In genomic region chr6:158031191-158031444, GRCh38 we compare ENCODE assay signal across 12 cellular contexts. TPM values are rescaled to one million over a fixed set of nuclear protein-coding genes. Genes with fewer than 3 reads are reported as not detected.
DNase-seq lines count a peak whose midpoint lies in the region; ATAC-seq, FAIRE-seq and TF ChIP-seq lines count a peak whose summit lies in the region.
"Had no signal": no experiment of that assay in that cellular context is flagged by ENCODE, and none has a peak within 500 bp of the region (broad histone marks: within the 10 kb centered on the region; RNA-seq: fewer than 3 reads in every experiment).

No MANE protein-coding gene starts in this region.

- no peaks in the 10 kb centered on the region for H3K23me2 ChIP-seq in H9 (ENCODE audit: insufficient read length, low read depth, low read length, poor library complexity, severe bottlenecking)

- H3K9me1 ChIP-seq in K562 (ENCODE audit: control insufficient read depth, insufficient read depth, low read length) = peaks cover 3% of the 10 kb centered on the region

- no peaks in the 10 kb centered on the region for H3K79me1 ChIP-seq in H9 (ENCODE audit: insufficient read depth, low read depth, low read length, poor library complexity, severe bottlenecking)

- H3K4me1 Mint-ChIP-seq in H9 (peaks cover 29 to 30% of the 10 kb centered on the region in 2 experiments), natural killer cell (peaks cover 57 to 58% of the 10 kb centered on the region in 2 donors)

- BruUV-seq in K562 (replicated peaks; lab: Mats Ljungman, UMichigan) = no TSS peak

- in situ Hi-C loops in K562 (cut with MboI) = no loop called here

- no peak overlapping the region for H3T11ph ChIP-seq in H9 (ENCODE audit: low read length)

- peaks cover 16% of the 10 kb centered on the region; the same call in 1 of the 2 replicates for H3K36me3 ChIP-seq in ACC112 (ENCODE audit: insufficient read depth, low read length)
- H3K36me3 ChIP-seq in K562 (ENCODE audit: control insufficient read depth, insufficient read depth, low read length) = peaks cover 22% of the 10 kb centered on the region; the same call in 1 of the 3 replicates

- H3K4me3 ChIP-seq in ACC112 (ENCODE audit: low read depth, low read length) (no peak overlapping the region), K562 (no peak overlapping the region)

- H4K20me1 ChIP-seq in H9 (ENCODE audit: control insufficient read depth, insufficient read depth, insufficient read length) = no peaks in the 10 kb centered on the region
- 0 out of 2 replicates have a peak, but pooled peaks cover 1% of the 10 kb centered on the region for H4K20me1 ChIP-seq in K562 (replicated peaks; ENCODE audit: control insufficient read depth, insufficient read depth, low read length)

- H3K14ac ChIP-seq in H9 (ENCODE audit: insufficient read depth, low read length) = no peak overlapping the region

- H3K4me3 Mint-ChIP-seq in H9 (no peak overlapping the region), natural killer cell (peak overlapping the region; percentile 90)

- H2BK12ac ChIP-seq in H9 (ENCODE audit: insufficient read length, low read depth, low read length) = no peak overlapping the region

- H3K27me3 Mint-ChIP-seq in H9 (ENCODE audit: low read depth) (no peaks in the 10 kb centered on the region), natural killer cell (ENCODE audit: low read depth in 2 of 2) (no peaks in the 10 kb centered on the region)

- H2BK20ac ChIP-seq in H9 (ENCODE audit: low read depth, low read length, poor library complexity, severe bottlenecking) = no peak overlapping the region

- H3K27ac Mint-ChIP-seq in H9 = peak overlapping the region; percentile 84 to 93 (median 84); a peak in 6 of 7 replicates
- H3K27ac Mint-ChIP-seq in natural killer cell = peak overlapping the region; percentile 95 to 96

- TF ChIP-seq CTCF in H9 (conservative IDR thresholded peaks at IDR 0.05) = no peak
- no peak for TF ChIP-seq CTCF in K562 (IDR thresholded peaks at IDR 0.05 in 2 of 3, conservative IDR thresholded peaks at IDR 0.05 in 1 of 3; ENCODE audit: insufficient read depth in 2 of 3, low read depth in 1 of 3, low read length in 3 of 3)
- TF ChIP-seq CTCF in natural killer cell (IDR thresholded peaks at IDR 0.05) = no peak

- no peak overlapping the region for H4K8ac ChIP-seq in H9 (replicated peaks; ENCODE audit: insufficient read length, low read depth, low read length)

- H3K23ac ChIP-seq in H9 (ENCODE audit: insufficient read length, low read depth, low read length) = no peak overlapping the region

- no peak for TF ChIP-seq RAD21 in K562 (CRISPR knock-in tag; conservative IDR thresholded peaks at IDR 0.05 in 1 of 2, IDR thresholded peaks at IDR 0.05 in 1 of 2)

- no peak overlapping the region for H2AFZ ChIP-seq in ACC112 (ENCODE audit: low read length, unreplicated experiment)
- no peak overlapping the region for H2AFZ ChIP-seq in H9 (ENCODE audit: low read length)
- H2AFZ ChIP-seq in K562 (ENCODE audit: low read depth, low read length) = peak overlapping the region; percentile 9; the same call in 1 of the 2 replicates

- H3K9me3 ChIP-seq in H9 (ENCODE audit: control insufficient read depth, low read depth, low read length) = no peaks in the 10 kb centered on the region
- H3K9me3 ChIP-seq in K562 (replicated peaks; ENCODE audit: control insufficient read depth, insufficient read depth, low read depth, low read length) = no peaks in the 10 kb centered on the region

- no peak for FAIRE-seq in K562 (lab: Jason Lieb, UNC)
- FAIRE-seq: frontal cortex had no signal

- H3K4me2 ChIP-seq in H9 (ENCODE audit: insufficient read depth, insufficient read length, low read length) = no peak overlapping the region
- H3K4me2 ChIP-seq in K562 (ENCODE audit: insufficient read depth, low read length) = peak overlapping the region; percentile 56; the same call in 1 of the 2 replicates

- no peaks in the 10 kb centered on the region for H3K27me3 ChIP-seq in ACC112 (ENCODE audit: insufficient read depth, low read length)
- no peaks in the 10 kb centered on the region for H3K27me3 ChIP-seq in H9 (ENCODE audit: insufficient read depth, low read length)
- no peaks in the 10 kb centered on the region for H3K27me3 ChIP-seq in K562 (ENCODE audit: control insufficient read depth in 2 of 2, insufficient read depth in 2 of 2, low read length in 2 of 2)

- ATAC-seq in K562 (no peak), natural killer cell (no peak)

- no peak overlapping the region for H2BK120ac ChIP-seq in H9 (ENCODE audit: low read depth, low read length, poor library complexity, severe bottlenecking)

- H4K91ac ChIP-seq in H9 (ENCODE audit: insufficient read length, low read depth, low read length) = no peak overlapping the region

- H3K27ac ChIP-seq in ACC112 (ENCODE audit: low read depth, low read length) = peak overlapping the region; percentile 96
- H3K27ac ChIP-seq in H9 (ENCODE audit: insufficient read length, low read depth, low read length) = no peak overlapping the region
- peak overlapping the region; percentile 49; the same call in 2 of the 3 replicates for H3K27ac ChIP-seq in K562 (ENCODE audit: extremely low read depth, low read depth, low read length)

- DNase-seq in H9 (no peak), K562 (ENCODE audit: extremely low read depth in 1 of 4, low spot score in 3 of 4) (no peak), natural killer cell (no peak), NCI-H2196 (lab: John Stamatoyannopoulos, UW; ENCODE audit: unreplicated experiment) (no peak), mucosa of gallbladder (ENCODE audit: low spot score) (no peak), amniotic stem cell (lab: John Stamatoyannopoulos, UW) (no peak), MV-4-11 (lab: John Stamatoyannopoulos, UW) (no peak)
- DNase-seq: DMS153, NCI-H510A treated with DMSO at 0.1 percent for 48 hours, T-helper 9 cell had no signal

- H3K9me3 Mint-ChIP-seq in H9 (peaks cover 0 to under 1% of the 10 kb centered on the region in 2 experiments; a peak in 1 of 5 replicates), natural killer cell (no peaks in the 10 kb centered on the region)

- CTCF ChIA-PET in K562 (lab: Yijun Ruan, JAX; ENCODE audit: low intra/inter-chr PET ratio) = no interaction called here

- no peak overlapping the region for H4K5ac ChIP-seq in H9 (ENCODE audit: insufficient read length, low read depth, low read length)

- POLR2A ChIA-PET in K562 (lab: Yijun Ruan, JAX) = interaction anchor here (0.7 to 2.8 kb wide), 7 partner anchors 10 to 67 kb away, joined by 3 to 19 read pairs (median 4); no protein-coding TSS in a partner anchor

- H2AK5ac ChIP-seq in H9 (ENCODE audit: insufficient read length, low read length) = no peak overlapping the region

- no peak overlapping the region for H3K9ac ChIP-seq in H9 (ENCODE audit: extremely low read depth, insufficient read length, low read length)
- peak overlapping the region; percentile 17 to 84; a peak in 3 of 4 replicates for H3K9ac ChIP-seq in K562 (ENCODE audit: insufficient read depth in 1 of 2, low read depth in 2 of 2, low read length in 2 of 2)

- H3K4ac ChIP-seq in H9 (ENCODE audit: low read depth, low read length) = no peak overlapping the region

- no peak overlapping the region for H2BK15ac ChIP-seq in H9 (ENCODE audit: low read depth, low read length)

- H3K36me3 Mint-ChIP-seq in H9 (ENCODE audit: insufficient read depth in 1 of 3, low read depth in 3 of 3) (peaks cover 3 to 20% (median 5%) of the 10 kb centered on the region in 3 experiments), natural killer cell (no peaks in the 10 kb centered on the region)

- H3K18ac ChIP-seq in H9 (ENCODE audit: insufficient read length, low read depth, low read length) = no peak overlapping the region

- no peak for TF ChIP-seq POLR2A in K562 (conservative IDR thresholded peaks at IDR 0.05)

- H3K56ac ChIP-seq in H9 (ENCODE audit: insufficient read length, low read depth, low read length) = no peak overlapping the region

- no CpG with 5 or more reads among the region's 4 CpGs for WGBS in H9 (ENCODE audit: extremely low coverage, insufficient read length, low lambda C conversion rate)
- WGBS in K562 (ENCODE audit: insufficient coverage, low coverage, missing lambda C conversion rate) = 38% methylated on average over 4 of the region's 4 CpGs

- peaks cover 66% of the 10 kb centered on the region for H3K4me1 ChIP-seq in ACC112 (ENCODE audit: control insufficient read depth, insufficient read depth, low read length, unreplicated experiment)
- no peaks in the 10 kb centered on the region for H3K4me1 ChIP-seq in H9 (ENCODE audit: insufficient read depth, low read length)
- H3K4me1 ChIP-seq in K562 (replicated peaks in 1 of 2; ENCODE audit: control insufficient read depth in 2 of 2, insufficient read depth in 2 of 2, low read length in 2 of 2) = peaks cover 24 to 44% of the 10 kb centered on the region in 2 experiments

- no peak for TF ChIP-seq EP300 in K562 (IDR thresholded peaks at IDR 0.05; ENCODE audit: low read length)

- intact Hi-C loops in K562 (cut with micrococcal nuclease) (no loop called here), natural killer cell (cut with micrococcal nuclease) (no loop called here)

- H3K79me2 ChIP-seq in ACC112 (ENCODE audit: control insufficient read depth, insufficient read depth, low read length, unreplicated experiment) (peaks cover 45% of the 10 kb centered on the region), H9 (ENCODE audit: insufficient read depth, low read length) (no peaks in the 10 kb centered on the region), K562 (ENCODE audit: control insufficient read depth, insufficient read depth, low read length) (peaks cover 6% of the 10 kb centered on the region; the same call in 1 of the 3 replicates)

- no peak overlapping the region for H2BK5ac ChIP-seq in H9 (ENCODE audit: insufficient read length, low read length)

RNA-seq across cellular contexts. Expression of gene SYNJ2, which starts 49.5 kb away (rescaled TPM):
- total RNA-seq in H9 (2021) (24.5 and 25.4 TPM in 2 replicates), K562 (2014; rRNA removed) (15.7 and 17.8 TPM in 2 replicates), K562 (2014; rRNA removed; fragmentation: Illumina TruSeq; extraction: Trizol) (19.5 and 22.7 TPM in 2 replicates), K562 (2015; rRNA removed; fragmentation: Illumina TruSeq; extraction: Trizol) (12.5 and 13.6 TPM in 2 replicates), K562 (2021) (24.7 and 27.7 TPM in 2 replicates), natural killer cell (10 to 100 TPM; 24.4 to 47.0 (median 28.0) TPM), mucosa of gallbladder (26.8 TPM)
- 70.0 and 111 TPM in 2 replicates for total RNA-seq in K562 (2011; cell fraction: chromatin; rRNA removed; ENCODE audit: low replicate concordance)
- 56.6 and 62.9 TPM in 2 replicates for total RNA-seq in K562 (2011; cell fraction: nucleolus; rRNA removed)
- total RNA-seq in K562 (2011; cell fraction: nucleoplasm; rRNA removed) = 49.5 and 50.1 TPM in 2 replicates
- polyA plus RNA-seq in K562 (2011; rRNA removed) (17.1 and 21.6 TPM in 2 replicates), K562 (2014; fragmentation: Illumina TruSeq; extraction: Trizol) (22.9 and 26.1 TPM in 2 replicates), K562 (2014; fragmentation: Nextera tagmentation; extraction: Ambion mirVana) (1 to 10 TPM; 3.0 to 3.3 TPM), K562 (2014; rRNA removed) (13.7 and 16.9 TPM in 2 replicates)
- 18.3 and 24.0 TPM in 2 replicates for polyA plus RNA-seq in K562 (2011; cell fraction: cytosol; rRNA removed)
- polyA plus RNA-seq in K562 (2011; cell fraction: nucleus; rRNA removed) = 28.6 and 33.9 TPM in 2 replicates
- 15.0 and 17.4 TPM in 2 replicates for polyA plus RNA-seq in K562 (2012)
- polyA minus RNA-seq in K562 (2011; rRNA and poly(A)+ RNA removed) = 24.2 and 30.1 TPM in 2 replicates
- polyA minus RNA-seq in K562 (2011; cell fraction: cytosol; rRNA and poly(A)+ RNA removed) = 19.8 and 20.9 TPM in 2 replicates
- polyA minus RNA-seq in K562 (2011; cell fraction: nucleus; rRNA and poly(A)+ RNA removed) = 18.7 and 22.3 TPM in 2 replicates
